ENCODE assay signal across 11 cellular contexts in genomic region chr1:182388392-182389134, GRCh38. TPM values are rescaled to one million over a fixed set of nuclear protein-coding genes. Genes with fewer than 3 reads are reported as not detected.
DNase-seq lines count a peak whose midpoint lies in the region; ATAC-seq, FAIRE-seq and TF ChIP-seq lines count a peak whose summit lies in the region.
"Had no signal": no experiment of that assay in that cellular context is flagged by ENCODE, and none has a peak within 500 bp of the region (broad histone marks: within the 10 kb centered on the region; RNA-seq: fewer than 3 reads in every experiment).

No MANE protein-coding gene starts in this region.

- CTCF ChIA-PET in activated CD8-positive, alpha-beta memory T cell treated with anti-CD3 and anti-CD28 coated beads, Interleukin-2, amount 10 ng/mL, durations not matched to agents 7 days and 5 days (lab: Charles Lee): interaction anchor here (2.0 to 2.8 kb wide), 3 partner anchors 8 to 303 kb away, joined by 8 to 18 read pairs (median 9); no protein-coding TSS in a partner anchor

- H3K27me3 Mint-ChIP-seq in activated CD8-positive, alpha-beta memory T cell treated with anti-CD3 and anti-CD28 coated beads, Interleukin-2, amount 10 ng/mL, durations not matched to agents 7 days and 5 days: peaks cover 48% of the 10 kb centered on the region
- H3K27me3 Mint-ChIP-seq in chondrocyte (ENCODE audit: low read depth): no peaks in the 10 kb centered on the region

- no peak for DNase-seq in activated CD8-positive, alpha-beta memory T cell treated with anti-CD3 and anti-CD28 coated beads, Interleukin-2, amount 10 ng/mL, durations not matched to agents 7 days and 5 days
- no peak for DNase-seq in activated CD8-positive, alpha-beta memory T cell treated with anti-CD3 and anti-CD28 coated beads for 24 hours
- no peak for DNase-seq in chondrocyte (ENCODE audit: low spot score)
- DNase-seq in tibial artery: no peak
- no peak for DNase-seq in H7
- DNase-seq in SIG-M5 treated with dmso at 0.1 percent for 504 hours (lab: John Stamatoyannopoulos, UW; ENCODE audit: unreplicated experiment): no peak
- no peak for DNase-seq in urothelium cell line (ENCODE audit: low spot score)
- DNase-seq: T1000 had no signal

- H3K27me3 ChIP-seq in tibial artery (no peaks in the 10 kb centered on the region), H7 (ENCODE audit: control insufficient read depth, insufficient read depth, low read length) (no peaks in the 10 kb centered on the region)

- H3K36me3 Mint-ChIP-seq in activated CD8-positive, alpha-beta memory T cell treated with anti-CD3 and anti-CD28 coated beads, Interleukin-2, amount 10 ng/mL, durations not matched to agents 7 days and 5 days: peaks cover 50% of the 10 kb centered on the region
- peaks cover 42% of the 10 kb centered on the region for H3K36me3 Mint-ChIP-seq in chondrocyte (ENCODE audit: low read depth)

- peaks cover 70% of the 10 kb centered on the region for H3K36me3 ChIP-seq in mesodermal cell (ENCODE audit: control insufficient read depth, insufficient read depth, low read length)
- H3K36me3 ChIP-seq in tibial artery: peaks cover 51 to 74% (median 73%) of the 10 kb centered on the region in 3 donors
- peaks cover 50% of the 10 kb centered on the region for H3K36me3 ChIP-seq in H7 (replicated peaks; ENCODE audit: control insufficient read depth, insufficient read depth, low read length)

- ATAC-seq in activated CD8-positive, alpha-beta memory T cell treated with anti-CD3 and anti-CD28 coated beads, Interleukin-2, amount 10 ng/mL, durations not matched to agents 7 days and 5 days: no peak

- H3K27ac Mint-ChIP-seq in activated CD8-positive, alpha-beta memory T cell treated with anti-CD3 and anti-CD28 coated beads, Interleukin-2, amount 10 ng/mL, durations not matched to agents 7 days and 5 days: no peak overlapping the region
- no peak overlapping the region for H3K27ac Mint-ChIP-seq in chondrocyte (ENCODE audit: unreplicated experiment)

- no peak for FAIRE-seq in urothelium cell line (lab: Jason Lieb, UNC)
- FAIRE-seq: endometrium, GM19239 had no signal

- no peak overlapping the region for H3K27ac ChIP-seq in mesodermal cell (ENCODE audit: low read depth, low read length, severe bottlenecking)
- peak overlapping the region; percentile 96 to 97 for H3K27ac ChIP-seq in tibial artery

- intact Hi-C loops in tibial artery (cut with DNase I; ENCODE audit: low total_unique reads): no loop called here

- H3K9me3 ChIP-seq in mesodermal cell (ENCODE audit: control insufficient read depth, low read length): no peaks in the 10 kb centered on the region
- H3K9me3 ChIP-seq in tibial artery: no peaks in the 10 kb centered on the region

- H3K4me1 ChIP-seq in mesodermal cell (ENCODE audit: control insufficient read depth, insufficient read depth, low read length, poor library complexity, severe bottlenecking) (peaks cover 10% of the 10 kb centered on the region), tibial artery (peaks cover 0 to 48% (median 21%) of the 10 kb centered on the region in 4 donors)

- H3K4me3 ChIP-seq in mesodermal cell (ENCODE audit: extremely low read depth, insufficient read depth, low read length, poor library complexity, severe bottlenecking): peak overlapping the region; percentile 96
- H3K4me3 ChIP-seq in tibial artery: peak overlapping the region; percentile 80 to 85
- no peak overlapping the region; the same call in 1 of the 2 replicates for H3K4me3 ChIP-seq in H7 (ENCODE audit: insufficient read depth, low read depth, low read length)

- H3K4me3 Mint-ChIP-seq in activated CD8-positive, alpha-beta memory T cell treated with anti-CD3 and anti-CD28 coated beads, Interleukin-2, amount 10 ng/mL, durations not matched to agents 7 days and 5 days: peak overlapping the region; percentile 80
- H3K4me3 Mint-ChIP-seq in chondrocyte (ENCODE audit: unreplicated experiment): peak overlapping the region; percentile 99

- H3K4me1 Mint-ChIP-seq in activated CD8-positive, alpha-beta memory T cell treated with anti-CD3 and anti-CD28 coated beads, Interleukin-2, amount 10 ng/mL, durations not matched to agents 7 days and 5 days: peaks cover 26% of the 10 kb centered on the region
- H3K4me1 Mint-ChIP-seq in chondrocyte (ENCODE audit: low read depth): peaks cover 21% of the 10 kb centered on the region

- no peak for TF ChIP-seq CTCF in chondrocyte (IDR thresholded peaks at IDR 0.05)
- TF ChIP-seq CTCF in tibial artery (IDR thresholded peaks at IDR 0.05): no peak

- 100% methylated on average over 2 of the region's 5 CpGs; no CpG with 5 or more reads in 1 of the 2 experiments for WGBS in mesodermal cell (ENCODE audit: insufficient coverage in 2 of 2), 2 experiments

- no peaks in the 10 kb centered on the region for H3K9me3 Mint-ChIP-seq in activated CD8-positive, alpha-beta memory T cell treated with anti-CD3 and anti-CD28 coated beads, Interleukin-2, amount 10 ng/mL, durations not matched to agents 7 days and 5 days (ENCODE audit: low read depth)
- no peaks in the 10 kb centered on the region for H3K9me3 Mint-ChIP-seq in chondrocyte (ENCODE audit: low read depth)

RNA-seq across cellular contexts. Expression of gene GLUL, which starts 3.0 kb away (rescaled TPM):
- 10 to 100 TPM; 18.3 to 77.4 TPM for total RNA-seq in activated CD8-positive, alpha-beta memory T cell treated with anti-CD3 and anti-CD28 coated beads, Interleukin-2, amount 10 ng/mL, durations not matched to agents 7 days and 5 days
- total RNA-seq in chondrocyte: 79.1 to 122 TPM (median 94.4 TPM) in 3 replicates
- polyA plus RNA-seq in mesodermal cell (2013, experiment 1 of 2): 187 TPM
- polyA plus RNA-seq in mesodermal cell (2013, experiment 2 of 2): 164 TPM
- 381 and 422 TPM in 2 replicates for total RNA-seq in H7 (2014; rRNA removed; shearing (Covaris generic))

RNA-seq across cellular contexts. Expression of gene TEDDM1, which starts 11.9 kb away (rescaled TPM):
- not detected for total RNA-seq in activated CD8-positive, alpha-beta memory T cell treated with anti-CD3 and anti-CD28 coated beads, Interleukin-2, amount 10 ng/mL, durations not matched to agents 7 days and 5 days
- total RNA-seq in chondrocyte: not detected in 3 replicates
- polyA plus RNA-seq in mesodermal cell (2013, experiment 1 of 2): not detected
- not detected for polyA plus RNA-seq in mesodermal cell (2013, experiment 2 of 2)
- not detected in 2 replicates for total RNA-seq in H7 (2014; rRNA removed; shearing (Covaris generic))
